18 cellular contexts compared by ENCODE assay signal in the genomic region with DNA sequence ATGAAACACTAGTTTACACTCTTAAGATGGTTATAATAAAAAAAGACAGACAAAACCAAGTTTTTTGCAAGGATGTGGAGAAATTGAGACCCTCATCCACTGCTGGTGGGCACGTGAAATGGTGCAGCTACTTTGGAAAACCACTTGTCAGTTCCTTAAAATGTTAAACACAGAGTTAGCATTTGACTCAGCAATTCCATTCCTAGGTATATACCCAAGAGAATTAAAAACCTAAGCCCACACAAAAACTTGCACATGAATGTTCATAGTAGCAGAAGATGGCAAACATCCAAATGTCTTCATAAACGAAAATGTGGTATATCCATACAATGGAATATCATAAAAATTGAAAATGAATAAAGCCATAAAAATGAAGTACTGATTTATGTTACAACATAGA.
DNase-seq lines count a peak whose midpoint lies in the region; ATAC-seq, FAIRE-seq and TF ChIP-seq lines count a peak whose summit lies in the region.
"Had no signal": no experiment of that assay in that cellular context is flagged by ENCODE, and none has a peak within 500 bp of the region (broad histone marks: within the 10 kb centered on the region; RNA-seq: fewer than 3 reads in every experiment).

No MANE protein-coding gene starts in this region.

- no peak overlapping the region for H3K9ac ChIP-seq in SK-N-SH
- no peak overlapping the region for H3K9ac ChIP-seq in astrocyte (ENCODE audit: low read length)

- no peak for TF ChIP-seq POLR2A in suprapubic skin (IDR thresholded peaks at IDR 0.05)

- POLR2A ChIA-PET in SK-N-SH (lab: Yijun Ruan, JAX): no interaction called here

- H3K4me2 ChIP-seq in SK-N-SH (no peak overlapping the region), astrocyte (ENCODE audit: low read length) (no peak overlapping the region)

- TF ChIP-seq RAD21 in SK-N-SH (IDR thresholded peaks at IDR 0.05; ENCODE audit: low read length): no peak

- H3K27ac ChIP-seq in SK-N-SH (ENCODE audit: low read depth in 2 of 2, low read length in 1 of 2) (no peak overlapping the region), astrocyte (ENCODE audit: low read depth, low read length) (no peak overlapping the region), suprapubic skin (no peak overlapping the region)
- H3K27ac ChIP-seq: 22Rv1 had no signal

- H3K4me3 Mint-ChIP-seq in activated naive CD8-positive, alpha-beta T cell: no peak overlapping the region
- H3K4me3 Mint-ChIP-seq in activated naive CD8-positive, alpha-beta T cell treated with anti-CD3 and anti-CD28 coated beads for 36 hours: no peak overlapping the region
- H3K4me3 Mint-ChIP-seq in astrocyte (ENCODE audit: unreplicated experiment): no peak overlapping the region
- H3K4me3 Mint-ChIP-seq: CD14-positive monocyte; CD8-positive, alpha-beta T cell; GM23338 had no signal

- H3K27me3 Mint-ChIP-seq in activated naive CD8-positive, alpha-beta T cell: no peaks in the 10 kb centered on the region
- no peaks in the 10 kb centered on the region for H3K27me3 Mint-ChIP-seq in activated naive CD8-positive, alpha-beta T cell treated with anti-CD3 and anti-CD28 coated beads for 36 hours
- no peaks in the 10 kb centered on the region for H3K27me3 Mint-ChIP-seq in astrocyte (ENCODE audit: low read depth, unreplicated experiment)

- H3K36me3 ChIP-seq in SK-N-SH (replicated peaks in 1 of 2; ENCODE audit: control insufficient read depth in 1 of 2, insufficient read depth in 2 of 2, low read length in 1 of 2) (peaks cover 25 to 39% of the 10 kb centered on the region in 2 experiments), astrocyte (ENCODE audit: insufficient read depth, low read length) (peaks cover 8% of the 10 kb centered on the region), suprapubic skin (no peaks in the 10 kb centered on the region)

- no peak for DNase-seq in SK-N-SH
- DNase-seq in activated naive CD8-positive, alpha-beta T cell treated with anti-CD3 and anti-CD28 coated beads for 36 hours: no peak
- no peak for DNase-seq in astrocyte (ENCODE audit: low read depth)
- no peak for DNase-seq in central memory CD4-positive, alpha-beta T cell
- no peak for DNase-seq in suprapubic skin (ENCODE audit: low spot score in 2 of 2)
- DNase-seq: CD8-positive, alpha-beta T cell; COR-L47; DMS153; DMS79 treated with DMSO at 0.1 percent for 48 hours; EL; H7 had no signal

- peaks cover 20% of the 10 kb centered on the region for H3K36me3 Mint-ChIP-seq in activated naive CD8-positive, alpha-beta T cell
- peaks cover 42% of the 10 kb centered on the region for H3K36me3 Mint-ChIP-seq in activated naive CD8-positive, alpha-beta T cell treated with anti-CD3 and anti-CD28 coated beads for 36 hours
- peaks cover 11% of the 10 kb centered on the region for H3K36me3 Mint-ChIP-seq in astrocyte (ENCODE audit: low read depth, unreplicated experiment)
- H3K36me3 Mint-ChIP-seq: CD14-positive monocyte had no signal

- TF ChIP-seq EP300 in SK-N-SH (IDR thresholded peaks at IDR 0.05; ENCODE audit: borderline replicate concordance in 1 of 2, low read depth in 1 of 2, low read length in 1 of 2): no peak
- no peak for TF ChIP-seq EP300 in suprapubic skin (IDR thresholded peaks at IDR 0.05)

- CTCF ChIA-PET in SK-N-SH (lab: Yijun Ruan, JAX): no interaction called here

- H3K9me3 ChIP-seq in SK-N-SH (no peaks in the 10 kb centered on the region), astrocyte (ENCODE audit: insufficient read depth, low read depth, low read length) (no peaks in the 10 kb centered on the region), suprapubic skin (no peaks in the 10 kb centered on the region)

- peaks cover 19% of the 10 kb centered on the region for H3K4me1 Mint-ChIP-seq in activated naive CD8-positive, alpha-beta T cell (ENCODE audit: low read depth)
- peaks cover 26% of the 10 kb centered on the region for H3K4me1 Mint-ChIP-seq in activated naive CD8-positive, alpha-beta T cell treated with anti-CD3 and anti-CD28 coated beads for 36 hours
- H3K4me1 Mint-ChIP-seq in astrocyte (ENCODE audit: low read depth, unreplicated experiment): peaks cover 29% of the 10 kb centered on the region

- no peak for ATAC-seq in SK-N-SH treated with all-trans-retinoic acid at 6 μM for 48 hours
- ATAC-seq: CD8-positive, alpha-beta T cell; GM23338 had no signal

- TF ChIP-seq CTCF in SK-N-SH (IDR thresholded peaks at IDR 0.05): no peak
- no peak for TF ChIP-seq CTCF in astrocyte (IDR thresholded peaks at IDR 0.05; ENCODE audit: insufficient read depth, low read depth, low read length)
- no peak for TF ChIP-seq CTCF in suprapubic skin (IDR thresholded peaks at IDR 0.05)

- H3K4me1 ChIP-seq in SK-N-SH (ENCODE audit: control insufficient read depth in 1 of 2, insufficient read depth in 2 of 2, low read depth in 1 of 2, low read length in 1 of 2) (peaks cover 0 to 3% of the 10 kb centered on the region in 2 experiments; a peak in 1 of 4 replicates), astrocyte (ENCODE audit: insufficient read depth, low read length) (no peaks in the 10 kb centered on the region), suprapubic skin (no peaks in the 10 kb centered on the region)

- FAIRE-seq in astrocyte (lab: Jason Lieb, UNC): peak; percentile 9
- FAIRE-seq: D721Med, G401.6 had no signal

- H2AFZ ChIP-seq in SK-N-SH (ENCODE audit: low read depth) (no peak overlapping the region), astrocyte (ENCODE audit: low read depth, low read length) (no peak overlapping the region)
- H2AFZ ChIP-seq: GM23338 had no signal

- peak overlapping the region; percentile 41 for H3K27ac Mint-ChIP-seq in activated naive CD8-positive, alpha-beta T cell
- no peak overlapping the region for H3K27ac Mint-ChIP-seq in activated naive CD8-positive, alpha-beta T cell treated with anti-CD3 and anti-CD28 coated beads for 36 hours
- H3K27ac Mint-ChIP-seq in astrocyte (ENCODE audit: unreplicated experiment): no peak overlapping the region
- H3K27ac Mint-ChIP-seq: CD14-positive monocyte; CD8-positive, alpha-beta T cell had no signal

- peaks cover 20% of the 10 kb centered on the region for H3K79me2 ChIP-seq in SK-N-SH (ENCODE audit: insufficient read depth)
- H3K79me2 ChIP-seq in astrocyte (ENCODE audit: insufficient read depth, low read length): peaks cover 18% of the 10 kb centered on the region

- no peaks in the 10 kb centered on the region for H3K9me3 Mint-ChIP-seq in activated naive CD8-positive, alpha-beta T cell (ENCODE audit: low read depth)
- H3K9me3 Mint-ChIP-seq in activated naive CD8-positive, alpha-beta T cell treated with anti-CD3 and anti-CD28 coated beads for 36 hours: no peaks in the 10 kb centered on the region
- no peaks in the 10 kb centered on the region for H3K9me3 Mint-ChIP-seq in astrocyte (ENCODE audit: unreplicated experiment)
- H3K9me3 Mint-ChIP-seq: CD8-positive, alpha-beta T cell; GM23338 had no signal

- H3K27me3 ChIP-seq in SK-N-SH (ENCODE audit: insufficient read depth): no peaks in the 10 kb centered on the region
- no peaks in the 10 kb centered on the region for H3K27me3 ChIP-seq in astrocyte (ENCODE audit: insufficient read depth, low read length)
- no peaks in the 10 kb centered on the region for H3K27me3 ChIP-seq in suprapubic skin

- 87% methylated on average over 2 of the region's 2 CpGs for WGBS in SK-N-SH (ENCODE audit: low lambda C conversion rate)
- 87% methylated on average over 2 of the region's 2 CpGs for WGBS in suprapubic skin

- H4K20me1 ChIP-seq in SK-N-SH (ENCODE audit: insufficient read depth) (no peaks in the 10 kb centered on the region), astrocyte (ENCODE audit: insufficient read depth, low read length) (peaks cover 17% of the 10 kb centered on the region)

- H3K9me2 ChIP-seq in SK-N-SH: no peaks in the 10 kb centered on the region

- H3K4me3 ChIP-seq in SK-N-SH (ENCODE audit: low read depth in 2 of 2, low read length in 1 of 2): no peak overlapping the region
- H3K4me3 ChIP-seq in astrocyte (ENCODE audit: insufficient read depth, low read depth, low read length): no peak overlapping the region
- H3K4me3 ChIP-seq in suprapubic skin: no peak overlapping the region
- H3K4me3 ChIP-seq: GM23338 had no signal

- H3F3A ChIP-seq in SK-N-SH (replicated peaks; ENCODE audit: insufficient read depth): peaks cover 5% of the 10 kb centered on the region

TF ChIP-seq in SK-N-SH, 30 proteins besides CTCF, POLR2A, EP300 and RAD21 (continues in another document):
- TF ChIP-seq EZH2phosphoT487 (IDR thresholded peaks at IDR 0.05; ENCODE audit: borderline replicate concordance, low read depth) (no peak), ELF1 (IDR thresholded peaks at IDR 0.05) (no peak), SMC3 (IDR thresholded peaks at IDR 0.05; ENCODE audit: low read depth, low read length) (no peak), TCF12 (IDR thresholded peaks at IDR 0.05) (no peak), NRF1 (IDR thresholded peaks at IDR 0.05; ENCODE audit: low read depth, low read length) (no peak), RFX5 (IDR thresholded peaks at IDR 0.05; ENCODE audit: low read length) (no peak), FOSL2 (IDR thresholded peaks at IDR 0.05; ENCODE audit: borderline replicate concordance, low read depth) (no peak), GABPA (IDR thresholded peaks at IDR 0.05; ENCODE audit: low read depth) (no peak), TAF1 (IDR thresholded peaks at IDR 0.05; ENCODE audit: borderline replicate concordance, low read depth, low read length) (no peak), MEF2A (IDR thresholded peaks at IDR 0.05; ENCODE audit: borderline replicate concordance, low read depth) (no peak), RXRA (IDR thresholded peaks at IDR 0.05; ENCODE audit: borderline replicate concordance, low read depth) (no peak), GATA2 (CRISPR knock-in tag; IDR thresholded peaks at IDR 0.05) (no peak)
- TF ChIP-seq, protein P1, sequence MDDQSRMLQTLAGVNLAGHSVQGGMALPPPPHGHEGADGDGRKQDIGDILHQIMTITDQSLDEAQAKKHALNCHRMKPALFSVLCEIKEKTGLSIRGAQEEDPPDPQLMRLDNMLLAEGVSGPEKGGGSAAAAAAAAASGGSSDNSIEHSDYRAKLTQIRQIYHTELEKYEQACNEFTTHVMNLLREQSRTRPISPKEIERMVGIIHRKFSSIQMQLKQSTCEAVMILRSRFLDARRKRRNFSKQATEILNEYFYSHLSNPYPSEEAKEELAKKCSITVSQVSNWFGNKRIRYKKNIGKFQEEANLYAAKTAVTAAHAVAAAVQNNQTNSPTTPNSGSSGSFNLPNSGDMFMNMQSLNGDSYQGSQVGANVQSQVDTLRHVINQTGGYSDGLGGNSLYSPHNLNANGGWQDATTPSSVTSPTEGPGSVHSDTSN (IDR thresholded peaks at IDR 0.05): no peak
- TF ChIP-seq, protein P2, sequence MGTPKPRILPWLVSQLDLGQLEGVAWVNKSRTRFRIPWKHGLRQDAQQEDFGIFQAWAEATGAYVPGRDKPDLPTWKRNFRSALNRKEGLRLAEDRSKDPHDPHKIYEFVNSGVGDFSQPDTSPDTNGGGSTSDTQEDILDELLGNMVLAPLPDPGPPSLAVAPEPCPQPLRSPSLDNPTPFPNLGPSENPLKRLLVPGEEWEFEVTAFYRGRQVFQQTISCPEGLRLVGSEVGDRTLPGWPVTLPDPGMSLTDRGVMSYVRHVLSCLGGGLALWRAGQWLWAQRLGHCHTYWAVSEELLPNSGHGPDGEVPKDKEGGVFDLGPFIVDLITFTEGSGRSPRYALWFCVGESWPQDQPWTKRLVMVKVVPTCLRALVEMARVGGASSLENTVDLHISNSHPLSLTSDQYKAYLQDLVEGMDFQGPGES (IDR thresholded peaks at IDR 0.05; ENCODE audit: low read depth, low read length): no peak
